ENCODE assay signal across 8 cellular contexts in the genomic region with DNA sequence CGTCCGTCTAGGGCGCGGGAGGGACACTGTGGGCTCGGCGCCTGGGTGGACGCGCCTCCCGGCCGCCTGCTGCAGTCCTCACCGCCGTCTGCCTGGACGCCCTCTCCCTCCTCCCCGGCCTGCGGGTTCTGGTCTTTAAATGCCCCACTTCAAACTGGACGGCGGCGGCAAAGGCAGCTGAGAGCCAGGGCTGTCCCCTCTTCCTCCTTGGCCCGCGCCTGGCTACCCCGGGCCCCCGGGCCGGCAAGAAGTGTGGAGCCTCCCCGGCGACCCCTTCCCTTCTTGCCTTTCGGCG. TPM values are rescaled to one million over a fixed set of nuclear protein-coding genes. Genes with fewer than 3 reads are reported as not detected.
DNase-seq lines count a peak whose midpoint lies in the region; ATAC-seq and TF ChIP-seq lines count a peak whose summit lies in the region.

No MANE protein-coding gene starts in this region.

- CTCF ChIA-PET in CD4-positive, alpha-beta memory T cell (lab: Charles Lee; ENCODE audit: partially characterized antibody): interaction anchor here (1.0 to 2.2 kb wide), 3 partner anchors 10 to 31 kb away, joined by 5 to 6 read pairs (median 5); no protein-coding TSS in a partner anchor

- H3K36me3 Mint-ChIP-seq in CD4-positive, alpha-beta memory T cell: peaks cover 12 to 40% of the 10 kb centered on the region in 2 donors

- intact Hi-C loops in CD4-positive, alpha-beta memory T cell (cut with micrococcal nuclease): loop anchor here (2.0 to 10.0 kb wide), 6 partner anchors 38 to 339 kb away; no protein-coding TSS in a partner anchor

- H3K4me1 Mint-ChIP-seq in CD4-positive, alpha-beta memory T cell: peaks cover 37 to 64% (median 49%) of the 10 kb centered on the region in 4 donors

- H3K27me3 ChIP-seq in CD4-positive, alpha-beta memory T cell (ENCODE audit: insufficient read depth, low read length): no peaks in the 10 kb centered on the region

- peaks cover 50% of the 10 kb centered on the region for H3K4me1 ChIP-seq in CD4-positive, alpha-beta memory T cell (ENCODE audit: insufficient read depth, low read length)

- H3K27me3 Mint-ChIP-seq in CD4-positive, alpha-beta memory T cell: no peaks in the 10 kb centered on the region

- H3K27ac Mint-ChIP-seq in CD4-positive, alpha-beta memory T cell: peak overlapping the region; percentile 87 to 100 (median 99)

- TF ChIP-seq CTCF in coronary artery (IDR thresholded peaks at IDR 0.05): no peak

- H3K9me3 Mint-ChIP-seq in CD4-positive, alpha-beta memory T cell: no peaks in the 10 kb centered on the region

- H3K27ac ChIP-seq in CD4-positive, alpha-beta memory T cell (ENCODE audit: low read depth, low read length): peak overlapping the region; percentile 84
- H3K27ac ChIP-seq in coronary artery: peak overlapping the region; percentile 98 to 99

- POLR2A ChIA-PET in CD4-positive, alpha-beta memory T cell (lab: Charles Lee; ENCODE audit: partially characterized antibody): interaction anchor here (0.7 to 3.1 kb wide), 23 partner anchors 8 to 465 kb away, joined by 3 to 30 read pairs (median 5); no protein-coding TSS in a partner anchor

- DNase-seq in CD4-positive, alpha-beta memory T cell: no peak
- DNase-seq in T-helper 9 cell (peak; percentile 10), coronary artery (ENCODE audit: low spot score) (peak; percentile 85), left kidney (ENCODE audit: low read depth, low spot score) (peak; percentile 90), SKM-1 (lab: John Stamatoyannopoulos, UW; ENCODE audit: unreplicated experiment) (no peak)
- peak; percentile 46 for DNase-seq in stimulated activated naive CD8-positive, alpha-beta T cell treated with anti-CD3 and anti-CD28 coated beads, Interleukin-15, Interleukin-2, amounts not matched to agents 100 U/mL and 50 U/mL, for 24 hours

- no peaks in the 10 kb centered on the region for H3K36me3 ChIP-seq in CD4-positive, alpha-beta memory T cell (ENCODE audit: insufficient read depth, low read length)

- H3K4me3 Mint-ChIP-seq in CD4-positive, alpha-beta memory T cell: peak overlapping the region; percentile 95 to 100 (median 99)

- peak; percentile 0 for ATAC-seq in GM19328 (IDR thresholded peaks at IDR 0.05; ENCODE audit: unreplicated experiment)
- ATAC-seq in HG03442 (IDR thresholded peaks at IDR 0.05; ENCODE audit: unreplicated experiment): peak; percentile 1
- ATAC-seq in stimulated activated naive CD8-positive, alpha-beta T cell treated with anti-CD3 and anti-CD28 coated beads, Interleukin-15, Interleukin-2, amounts not matched to agents 100 U/mL and 50 U/mL, for 24 hours: no peak

- peak overlapping the region; percentile 93 for H3K4me3 ChIP-seq in CD4-positive, alpha-beta memory T cell (ENCODE audit: low read length in 2 of 2)
- peak overlapping the region; percentile 91 for H3K4me3 ChIP-seq in coronary artery

- no peaks in the 10 kb centered on the region for H3K9me3 ChIP-seq in CD4-positive, alpha-beta memory T cell (ENCODE audit: control insufficient read depth in 1 of 2, low read length in 2 of 2)

RNA-seq across cellular contexts. Expression of a gene that starts 0.4 kb away (rescaled TPM):
- 100 to 1,000 TPM in 1 of 2 experiments, 10 to 100 TPM in 1; 93.5 to 106 TPM for total RNA-seq in CD4-positive, alpha-beta memory T cell
- 10 to 100 TPM; 17.0 to 39.7 TPM for polyA plus RNA-seq in CD4-positive, alpha-beta memory T cell

Comparison
In these comparisons a context has a peak if more than half of its experiments do, and no peak if none do; other contexts are left out.
1. DNase-seq: peak in T-helper 9 cell (single experiment), coronary artery (single experiment), left kidney (single experiment) and stimulated activated naive CD8-positive, alpha-beta T cell treated with anti-CD3 and anti-CD28 coated beads, Interleukin-15, Interleukin-2, amounts not matched to agents 100 U/mL and 50 U/mL, for 24 hours (single experiment); none in CD4-positive, alpha-beta memory T cell (0 of 5) and SKM-1 (single experiment).